18 cellular contexts compared by ENCODE assay signal in genomic region chr3:58452176-58452575, GRCh38. TPM values are rescaled to one million over a fixed set of nuclear protein-coding genes. Genes with fewer than 3 reads are reported as not detected.
DNase-seq lines count a peak whose midpoint lies in the region; TF ChIP-seq lines count a peak whose summit lies in the region.
"Had no signal": no experiment of that assay in that cellular context is flagged by ENCODE, and none has a peak within 500 bp of the region (broad histone marks: within the 10 kb centered on the region; RNA-seq: fewer than 3 reads in every experiment).

No MANE protein-coding gene starts in this region.

- H4K20me1 ChIP-seq in neural progenitor cell (ENCODE audit: low read depth), result no peaks in the 10 kb centered on the region

- H3K4me3 ChIP-seq in neural progenitor cell, result no peak overlapping the region
- H3K4me3 ChIP-seq: A549, GM23338 had no signal

- peaks cover 10% of the 10 kb centered on the region for H3K9me3 ChIP-seq in neural progenitor cell (ENCODE audit: low read depth)

- DNase-seq in NCI-H345 (lab: John Stamatoyannopoulos, UW), result peak; percentile 9
- no peak for DNase-seq in NCI-H345 treated with DMSO at 0.1 percent for 48 hours (lab: John Stamatoyannopoulos, UW; ENCODE audit: unreplicated experiment)
- peak; percentile 22 for DNase-seq in NCI-H1092 treated with DMSO at 0.1 percent for 48 hours (lab: John Stamatoyannopoulos, UW)
- DNase-seq in SHP77 (lab: John Stamatoyannopoulos, UW), result peak; percentile 10 to 26
- DNase-seq in neural progenitor cell (ENCODE audit: low spot score), result peak; percentile 11
- no peak for DNase-seq in stimulated activated CD8-positive, alpha-beta memory T cell treated with anti-CD3 and anti-CD28 coated beads, Interleukin-4, amount 100 ng/mL, for 48 hours
- no peak for DNase-seq in activated T-cell treated with anti-CD3 and anti-CD28 coated beads for 4 hours
- no peak for DNase-seq in NCI-H187 treated with DMSO at 0.1 percent for 48 hours (lab: John Stamatoyannopoulos, UW)
- DNase-seq: GF-D8, IMR-90, Kasumi-1, NCI-H1694 treated with DMSO at 0.1 percent for 48 hours, NCI-H226, OCI-M1 had no signal

- H3K36me3 Mint-ChIP-seq in neural progenitor cell, result peaks cover 4% of the 10 kb centered on the region

- H3K4me1 ChIP-seq in neural progenitor cell, result no peaks in the 10 kb centered on the region
- H3K4me1 ChIP-seq: A549 had no signal

- H3K27me3 ChIP-seq in neural progenitor cell, result no peaks in the 10 kb centered on the region

- H3K4me1 Mint-ChIP-seq in neural progenitor cell, result peaks cover 3% of the 10 kb centered on the region
- H3K4me1 Mint-ChIP-seq: GM23338 had no signal

- TF ChIP-seq CTCF in neural progenitor cell (IDR thresholded peaks at IDR 0.05), result no peak

- H3K4me3 Mint-ChIP-seq in neural progenitor cell, result no peak overlapping the region
- H3K4me3 Mint-ChIP-seq: CD14-positive monocyte, GM23338 had no signal

- H3F3A ChIP-seq in neural progenitor cell (ENCODE audit: low read depth), result no peaks in the 10 kb centered on the region

- no peak overlapping the region for H3K9ac ChIP-seq in neural progenitor cell

- H3K36me3 ChIP-seq in neural progenitor cell, result no peaks in the 10 kb centered on the region

- peaks cover 39% of the 10 kb centered on the region for H3K9me3 Mint-ChIP-seq in neural progenitor cell

- H3K27me3 Mint-ChIP-seq in neural progenitor cell (ENCODE audit: insufficient read depth, low read depth), result peaks cover 3% of the 10 kb centered on the region

- no peaks in the 10 kb centered on the region for H3K79me2 ChIP-seq in neural progenitor cell (ENCODE audit: low read depth)

- H3K4me2 ChIP-seq in neural progenitor cell, result no peak overlapping the region
- H3K4me2 ChIP-seq: A549, GM23338 had no signal

- no peak overlapping the region for H2AFZ ChIP-seq in neural progenitor cell (replicated peaks)
- H2AFZ ChIP-seq: GM23338 had no signal

- H3K27ac ChIP-seq in neural progenitor cell, result no peak overlapping the region
- H3K27ac ChIP-seq: A549, RWPE1 had no signal

- no peak overlapping the region for H3K27ac Mint-ChIP-seq in neural progenitor cell
- H3K27ac Mint-ChIP-seq: CD14-positive monocyte, GM23338 had no signal

RNA-seq across cellular contexts. Expression of gene PDHB, which starts 18.5 kb away (rescaled TPM):
- 155 and 203 TPM in 2 replicates for total RNA-seq in neural progenitor cell (ENCODE audit: low replicate concordance)

RNA-seq across cellular contexts. Expression of gene KCTD6, which starts 39.7 kb away (rescaled TPM):
- 29.3 and 39.6 TPM in 2 replicates for total RNA-seq in neural progenitor cell (ENCODE audit: low replicate concordance)

Comparison
In these comparisons a context has a peak if more than half of its experiments do, and no peak if none do; other contexts are left out.
1. DNase-seq: peak in NCI-H345 (single experiment), NCI-H1092 treated with DMSO at 0.1 percent for 48 hours (single experiment), SHP77 (2 of 2) and neural progenitor cell (single experiment); none in NCI-H345 treated with DMSO at 0.1 percent for 48 hours (single experiment), stimulated activated CD8-positive, alpha-beta memory T cell treated with anti-CD3 and anti-CD28 coated beads, Interleukin-4, amount 100 ng/mL, for 48 hours (single experiment), activated T-cell treated with anti-CD3 and anti-CD28 coated beads for 4 hours (single experiment) and NCI-H187 treated with DMSO at 0.1 percent for 48 hours (single experiment).